Comparison of ENCODE assay signal across 20 cellular contexts in the genomic region with DNA sequence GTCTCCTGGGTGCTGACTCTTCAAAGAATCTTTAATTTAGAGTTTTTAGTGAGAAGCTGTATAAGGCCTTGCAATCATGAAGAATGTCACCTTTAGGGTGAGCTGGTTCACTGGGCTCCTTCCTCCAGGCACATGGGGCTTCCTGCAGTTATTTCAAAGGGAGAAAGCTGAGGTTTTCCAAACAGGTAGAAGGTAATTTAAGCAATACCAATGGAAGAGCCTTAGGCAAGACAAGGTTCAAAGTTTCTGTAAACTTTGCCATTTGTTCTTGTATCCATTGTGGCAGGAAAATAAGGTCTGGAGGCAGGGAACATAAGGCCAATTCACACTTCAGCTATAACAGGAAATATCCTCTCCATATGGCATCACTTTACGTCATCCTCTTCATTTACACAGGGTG.
A peak's percentile ranks its signal among the peaks of the same experiment; 100 is the strongest.
DNase-seq lines count a peak whose midpoint lies in the region; TF ChIP-seq lines count a peak whose summit lies in the region.
"Had no signal": no experiment of that assay in that cellular context is flagged by ENCODE, and none has a peak within 500 bp of the region (broad histone marks: within the 10 kb centered on the region; RNA-seq: fewer than 3 reads in every experiment).

No MANE protein-coding gene starts in this region.

- intact Hi-C loops in colonic mucosa (cut with DNase I): no loop called here
- intact Hi-C loops in vagina (cut with DNase I): no loop called here

- no peak overlapping the region for H4K8ac ChIP-seq in neuronal stem cell (ENCODE audit: low read depth, low read length)
- H4K8ac ChIP-seq in mesenchymal stem cell (ENCODE audit: low read length): no peak overlapping the region

- DNase-seq in colonic mucosa: no peak
- DNase-seq in neuronal stem cell (ENCODE audit: low spot score): no peak
- DNase-seq in vagina (ENCODE audit: extremely low spot score in 2 of 2): no peak
- DNase-seq in NOMO-1 treated with dmso at 0.1 percent for 144 hours (lab: John Stamatoyannopoulos, UW; ENCODE audit: unreplicated experiment): no peak
- no peak for DNase-seq in mesenchymal stem cell
- no peak for DNase-seq in NCI-H510A treated with DMSO at 0.1 percent for 48 hours (lab: John Stamatoyannopoulos, UW)
- DNase-seq: activated CD4-positive, alpha-beta T cell treated with anti-CD3 and anti-CD28 coated beads for 48 hours; activated CD8-positive, alpha-beta memory T cell treated with anti-CD3 and anti-CD28 coated beads for 24 hours; activated gamma-delta T cell; activated naive CD8-positive, alpha-beta T cell treated with anti-CD3 and anti-CD28 coated beads, Interleukin-2, amount 10 ng/mL, durations not matched to agents 7 days and 5 days; caudate nucleus; CD4-positive, alpha-beta memory T cell; esophagus squamous epithelium; naive B cell; NCI-H1436; NCI-H446 treated with DMSO at 0.1 percent for 48 hours; occipital lobe; stimulated activated CD4-positive, alpha-beta T cell treated with anti-CD3 and anti-CD28 coated beads, Interleukin-2, amount 100 ng/mL, for 24 hours had no signal

- H3K79me1 ChIP-seq in neuronal stem cell (ENCODE audit: low read depth, low read length) (no peaks in the 10 kb centered on the region), mesenchymal stem cell (replicated peaks; ENCODE audit: low read length, poor library complexity, severe bottlenecking) (no peaks in the 10 kb centered on the region)

- no peaks in the 10 kb centered on the region for H3K9me3 ChIP-seq in Loucy (ENCODE audit: insufficient read depth, low read depth, low read length)
- H3K9me3 ChIP-seq in colonic mucosa: no peaks in the 10 kb centered on the region
- H3K9me3 ChIP-seq in neuronal stem cell (replicated peaks in 1 of 2; ENCODE audit: control insufficient read depth in 2 of 2, insufficient read depth in 1 of 2, low read depth in 1 of 2, low read length in 2 of 2): no peaks in the 10 kb centered on the region
- no peaks in the 10 kb centered on the region for H3K9me3 ChIP-seq in vagina
- H3K9me3 ChIP-seq in mesenchymal stem cell (ENCODE audit: control insufficient read depth, low read length): no peaks in the 10 kb centered on the region
- H3K9me3 ChIP-seq: esophagus squamous epithelium had no signal

- no peaks in the 10 kb centered on the region for H3K36me3 ChIP-seq in Loucy (ENCODE audit: insufficient read depth, low read length)
- no peaks in the 10 kb centered on the region for H3K36me3 ChIP-seq in colonic mucosa
- no peaks in the 10 kb centered on the region for H3K36me3 ChIP-seq in neuronal stem cell (replicated peaks in 1 of 2; ENCODE audit: control insufficient read depth in 2 of 2, insufficient read depth in 2 of 2, low read length in 2 of 2)
- H3K36me3 ChIP-seq in vagina: no peaks in the 10 kb centered on the region
- H3K36me3 ChIP-seq in mesenchymal stem cell (ENCODE audit: control insufficient read depth in 1 of 2, insufficient read depth in 2 of 2, low read depth in 1 of 2, low read length in 2 of 2): no peaks in the 10 kb centered on the region
- H3K36me3 ChIP-seq: esophagus squamous epithelium had no signal

- TF ChIP-seq CTCF in Loucy (conservative IDR thresholded peaks at IDR 0.05; ENCODE audit: low read length): no peak
- no peak for TF ChIP-seq CTCF in colonic mucosa (IDR thresholded peaks at IDR 0.05)
- TF ChIP-seq CTCF in vagina (IDR thresholded peaks at IDR 0.05): no peak

- H2AFZ ChIP-seq in Loucy (ENCODE audit: low read length) (0 out of 2 replicates have a peak overlapping the region, but pooled peaks have one; percentile 15), neuronal stem cell (ENCODE audit: low read length) (peak overlapping the region; percentile 24), mesenchymal stem cell (ENCODE audit: low read depth, low read length) (no peak overlapping the region)

- no CpG with 5 or more reads among the region's 1 CpG for WGBS in neuronal stem cell (ENCODE audit: extremely low coverage in 2 of 2, insufficient read length in 2 of 2, insufficient replicate concordance in 1 of 2), 2 donors
- no CpG with 5 or more reads among the region's 1 CpG for WGBS in mesenchymal stem cell

- no peak overlapping the region for H2BK5ac ChIP-seq in neuronal stem cell (ENCODE audit: low read length)
- no peak overlapping the region for H2BK5ac ChIP-seq in mesenchymal stem cell (ENCODE audit: low read depth, low read length, poor library complexity, severe bottlenecking)

- H2BK12ac ChIP-seq in neuronal stem cell (ENCODE audit: low read length) (no peak overlapping the region), mesenchymal stem cell (ENCODE audit: low read length in 2 of 2) (no peak overlapping the region)

- H3K18ac ChIP-seq in neuronal stem cell (ENCODE audit: low read length) (no peak overlapping the region), mesenchymal stem cell (ENCODE audit: low read depth in 1 of 2, low read length in 2 of 2) (peak overlapping the region in 1 of 2 experiments; percentile 33)

- no peak overlapping the region for H2BK15ac ChIP-seq in neuronal stem cell (ENCODE audit: low read length)
- H2BK15ac ChIP-seq in mesenchymal stem cell (ENCODE audit: low read depth, poor library complexity, severe bottlenecking): no peak overlapping the region

- H3K4ac ChIP-seq in neuronal stem cell (ENCODE audit: low read length): no peak overlapping the region
- no peak overlapping the region for H3K4ac ChIP-seq in mesenchymal stem cell (ENCODE audit: low read depth in 1 of 2, low read length in 2 of 2)

- H3K23ac ChIP-seq in neuronal stem cell (ENCODE audit: low read depth, low read length, poor library complexity) (no peak overlapping the region), mesenchymal stem cell (ENCODE audit: low read length in 2 of 2) (no peak overlapping the region)

- no peak overlapping the region for H3K14ac ChIP-seq in neuronal stem cell (ENCODE audit: low read length)
- no peak overlapping the region for H3K14ac ChIP-seq in mesenchymal stem cell (ENCODE audit: low read length in 2 of 2)

- H2AK5ac ChIP-seq in neuronal stem cell (ENCODE audit: low read depth, low read length) (no peak overlapping the region), mesenchymal stem cell (ENCODE audit: low read length, severe bottlenecking) (no peak overlapping the region)

- H3F3A ChIP-seq in Loucy (ENCODE audit: low read depth): no peaks in the 10 kb centered on the region

- no peaks in the 10 kb centered on the region for H3K79me2 ChIP-seq in Loucy (ENCODE audit: insufficient read depth, low read length)

- H4K20me1 ChIP-seq in Loucy (ENCODE audit: insufficient read depth, low read length, poor library complexity, severe bottlenecking): no peaks in the 10 kb centered on the region

- H3K4me1 ChIP-seq in Loucy (ENCODE audit: insufficient read depth, low read length, poor library complexity, severe bottlenecking): no peaks in the 10 kb centered on the region
- H3K4me1 ChIP-seq in colonic mucosa: no peaks in the 10 kb centered on the region
- no peaks in the 10 kb centered on the region for H3K4me1 ChIP-seq in neuronal stem cell (ENCODE audit: control insufficient read depth in 2 of 2, insufficient read depth in 1 of 2, low read depth in 1 of 2, low read length in 2 of 2)
- H3K4me1 ChIP-seq in vagina: peaks cover 15% of the 10 kb centered on the region
- no peaks in the 10 kb centered on the region for H3K4me1 ChIP-seq in mesenchymal stem cell (ENCODE audit: control insufficient read depth, insufficient read depth, low read depth, low read length)

- no peak overlapping the region for H2BK120ac ChIP-seq in neuronal stem cell (ENCODE audit: low read depth, low read length)
- H2BK120ac ChIP-seq in mesenchymal stem cell (ENCODE audit: low read depth, low read length): no peak overlapping the region

- H3K9me2 ChIP-seq in Loucy (replicated peaks; ENCODE audit: low read depth, low read length): no peaks in the 10 kb centered on the region

- H3K27me3 ChIP-seq in Loucy (ENCODE audit: insufficient read depth, low read length, poor library complexity, severe bottlenecking): no peaks in the 10 kb centered on the region
- no peaks in the 10 kb centered on the region for H3K27me3 ChIP-seq in colonic mucosa
- no peaks in the 10 kb centered on the region for H3K27me3 ChIP-seq in neuronal stem cell (ENCODE audit: control insufficient read depth in 3 of 3, insufficient read depth in 3 of 3, low read depth in 1 of 3, low read length in 3 of 3)
- no peaks in the 10 kb centered on the region for H3K27me3 ChIP-seq in vagina
- H3K27me3 ChIP-seq in mesenchymal stem cell (ENCODE audit: control insufficient read depth in 1 of 2, insufficient read depth in 1 of 2, low read length in 2 of 2): peaks cover 0 to 10% of the 10 kb centered on the region in 2 experiments

- no peak for TF ChIP-seq POLR2A in vagina (IDR thresholded peaks at IDR 0.05)

- H4K91ac ChIP-seq in neuronal stem cell (ENCODE audit: low read depth, low read length, poor library complexity) (no peak overlapping the region), mesenchymal stem cell (ENCODE audit: low read length) (no peak overlapping the region)

- H3K4me2 ChIP-seq in Loucy (ENCODE audit: low read depth, low read length, poor library complexity, severe bottlenecking) (no peak overlapping the region), neuronal stem cell (ENCODE audit: insufficient read depth, low read length, poor library complexity, severe bottlenecking) (no peak overlapping the region), mesenchymal stem cell (ENCODE audit: low read length, poor library complexity, severe bottlenecking) (no peak overlapping the region)

- H3K4me3 ChIP-seq in Loucy (ENCODE audit: low read length, poor library complexity, severe bottlenecking) (no peak overlapping the region), colonic mucosa (no peak overlapping the region), neuronal stem cell (ENCODE audit: low read length in 2 of 2) (no peak overlapping the region), vagina (no peak overlapping the region), mesenchymal stem cell (ENCODE audit: insufficient read depth in 1 of 2, low read depth in 1 of 2, low read length in 2 of 2) (no peak overlapping the region)
- H3K4me3 ChIP-seq: esophagus squamous epithelium had no signal

- H3K27ac ChIP-seq in colonic mucosa (peak overlapping the region; percentile 39), neuronal stem cell (replicated peaks; ENCODE audit: low read length) (no peak overlapping the region), vagina (peak overlapping the region; percentile 74), mesenchymal stem cell (ENCODE audit: low read length, poor library complexity, severe bottlenecking) (no peak overlapping the region)
- H3K27ac ChIP-seq: esophagus squamous epithelium, VCaP had no signal

- H3K9ac ChIP-seq in Loucy (ENCODE audit: low read depth, low read length, poor library complexity, severe bottlenecking): no peak overlapping the region
- H3K9ac ChIP-seq in colonic mucosa (ENCODE audit: low read depth in 2 of 2, low read length in 2 of 2): no peak overlapping the region
- H3K9ac ChIP-seq in neuronal stem cell (ENCODE audit: low read depth, low read length, poor library complexity): no peak overlapping the region
- no peak overlapping the region for H3K9ac ChIP-seq in mesenchymal stem cell (ENCODE audit: low read length)

Comparison
In these comparisons a context has a peak if more than half of its experiments do, and no peak if none do; other contexts are left out.
1. H3K27ac ChIP-seq: peak in colonic mucosa (single experiment) and vagina (single experiment); none in neuronal stem cell (single experiment) and mesenchymal stem cell (single experiment).